21 cellular contexts compared by ENCODE assay signal in genomic region chr13:29436721-29437250, GRCh38.
DNase-seq lines count a peak whose midpoint lies in the region; ATAC-seq and TF ChIP-seq lines count a peak whose summit lies in the region.
"Had no signal": no experiment of that assay in that cellular context is flagged by ENCODE, and none has a peak within 500 bp of the region (broad histone marks: within the 10 kb centered on the region; RNA-seq: fewer than 3 reads in every experiment).

No MANE protein-coding gene starts in this region.

- TF ChIP-seq CTCF in OCI-LY7 (conservative IDR thresholded peaks at IDR 0.05; ENCODE audit: low read length) (no peak), chondrocyte (IDR thresholded peaks at IDR 0.05) (no peak), mesothelial cell of epicardium (IDR thresholded peaks at IDR 0.05; ENCODE audit: unreplicated experiment) (no peak), thyroid gland (IDR thresholded peaks at IDR 0.05) (no peak), prostate gland (IDR thresholded peaks at IDR 0.05) (no peak)

- BruUV-seq in OCI-LY7 (replicated peaks; lab: Mats Ljungman, UMichigan) = no TSS peak

- no peaks in the 10 kb centered on the region for H3K36me3 ChIP-seq in OCI-LY7 (ENCODE audit: insufficient read depth, low read length)
- no peaks in the 10 kb centered on the region for H3K36me3 ChIP-seq in thyroid gland
- no peaks in the 10 kb centered on the region for H3K36me3 ChIP-seq in prostate gland
- H3K36me3 ChIP-seq: lower lobe of right lung had no signal

- H2AFZ ChIP-seq in OCI-LY7 (ENCODE audit: low read length) = peak overlapping the region; percentile 71; the same call in 1 of the 2 replicates

- no peak overlapping the region for H3K4me2 ChIP-seq in OCI-LY7 (ENCODE audit: low read length)

- H3K4me3 ChIP-seq in OCI-LY7 (ENCODE audit: low read depth, low read length, poor library complexity, severe bottlenecking) (no peak overlapping the region), thyroid gland (replicated peaks in 1 of 3) (no peak overlapping the region), prostate gland (no peak overlapping the region)
- H3K4me3 ChIP-seq: lower lobe of right lung had no signal

- no peak overlapping the region for H3K27ac ChIP-seq in OCI-LY7 (ENCODE audit: low read depth, low read length, poor library complexity, severe bottlenecking)
- H3K27ac ChIP-seq in thyroid gland = peak overlapping the region in 2 of 3 donors; percentile 58 to 80
- H3K27ac ChIP-seq in prostate gland = no peak overlapping the region
- H3K27ac ChIP-seq: lower lobe of right lung had no signal

- WGBS in thyroid gland, 2 donors = 87 to 88% methylated on average over 3 of the region's 3 CpGs
- WGBS in prostate gland = 93% methylated on average over 3 of the region's 3 CpGs

- intact Hi-C loops in OCI-LY7 (cut with micrococcal nuclease; ENCODE audit: unreplicated experiment) (loop anchor here (10.0 kb wide), 1 partner anchor 1178 kb away; the partner anchor contains the start of gene USPL1), thyroid gland (cut with DNase I) (no loop called here), prostate gland (cut with DNase I) (no loop called here)

- peaks cover 66% of the 10 kb centered on the region for H3K4me1 ChIP-seq in OCI-LY7 (ENCODE audit: insufficient read depth, low read length, poor library complexity, severe bottlenecking)
- H3K4me1 ChIP-seq in thyroid gland = peaks cover 28 to 38% of the 10 kb centered on the region in 2 donors
- no peaks in the 10 kb centered on the region for H3K4me1 ChIP-seq in prostate gland (replicated peaks)

- H3K9me2 ChIP-seq in OCI-LY7 (ENCODE audit: insufficient read depth, low read length) = no peaks in the 10 kb centered on the region

- CTCF ChIA-PET in OCI-LY7 (lab: Charles Lee; ENCODE audit: unreplicated experiment) = no interaction called here

- ATAC-seq in GM19324 (IDR thresholded peaks at IDR 0.05; ENCODE audit: low FRiP score, unreplicated experiment) = no peak

- H3K79me2 ChIP-seq in OCI-LY7 (ENCODE audit: insufficient read depth, low read depth, low read length) = no peaks in the 10 kb centered on the region

- H3K27me3 ChIP-seq in thyroid gland (no peaks in the 10 kb centered on the region), prostate gland (replicated peaks; ENCODE audit: insufficient read depth) (no peaks in the 10 kb centered on the region)

- TF ChIP-seq POLR2A in thyroid gland (IDR thresholded peaks at IDR 0.05) (no peak), prostate gland (IDR thresholded peaks at IDR 0.05) (no peak)

- H3K4me3 Mint-ChIP-seq in chondrocyte (ENCODE audit: unreplicated experiment) (no peak overlapping the region), mesothelial cell of epicardium (no peak overlapping the region)
- H3K4me3 Mint-ChIP-seq: activated CD4-positive, alpha-beta memory T cell treated with anti-CD3 and anti-CD28 coated beads for 36 hours; H9 had no signal

- H3K27me3 Mint-ChIP-seq in chondrocyte (ENCODE audit: low read depth) = peaks cover 10% of the 10 kb centered on the region
- no peaks in the 10 kb centered on the region for H3K27me3 Mint-ChIP-seq in mesothelial cell of epicardium (ENCODE audit: low read depth)
- H3K27me3 Mint-ChIP-seq: progenitor cell of endocrine pancreas had no signal

- no peaks in the 10 kb centered on the region for H4K20me1 ChIP-seq in OCI-LY7 (ENCODE audit: insufficient read depth, low read length)

- POLR2A ChIA-PET in OCI-LY7 (lab: Charles Lee) = no interaction called here

- H3K27ac Mint-ChIP-seq in chondrocyte (ENCODE audit: unreplicated experiment) = peak overlapping the region; percentile 72
- peak overlapping the region; percentile 1 for H3K27ac Mint-ChIP-seq in mesothelial cell of epicardium
- H3K27ac Mint-ChIP-seq: activated CD4-positive, alpha-beta memory T cell treated with anti-CD3 and anti-CD28 coated beads for 36 hours; H9; progenitor cell of endocrine pancreas had no signal

- H3K9me3 ChIP-seq in OCI-LY7 (ENCODE audit: low read length) (no peaks in the 10 kb centered on the region), thyroid gland (no peaks in the 10 kb centered on the region), prostate gland (no peaks in the 10 kb centered on the region)
- H3K9me3 ChIP-seq: lower lobe of right lung had no signal

- DNase-seq in OCI-LY7 (ENCODE audit: low spot score) (no peak), chondrocyte (ENCODE audit: low spot score) (no peak), mesothelial cell of epicardium (ENCODE audit: low spot score in 2 of 2, unreplicated experiment in 2 of 2) (no peak), thyroid gland (no peak), prostate gland (ENCODE audit: low spot score) (no peak)
- no peak for DNase-seq in activated naive CD4-positive, alpha-beta T cell (lab: John Stamatoyannopoulos, UW)
- DNase-seq: activated CD4-positive, alpha-beta memory T cell treated with anti-CD3 and anti-CD28 coated beads for 36 hours; activated effector memory CD4-positive, alpha-beta T cell treated with anti-CD3 and anti-CD28 coated beads, Interleukin-2, amount 50 U/mL, for 16 hours; cortex of kidney; H9; islet precursor cell; Kasumi-1; lower lobe of right lung; NCI-H1092; NCI-H187 treated with DMSO at 0.1 percent for 48 hours; NCI-H69; small intestine; stimulated activated CD4-positive, alpha-beta T cell treated with anti-CD3 and anti-CD28 coated beads, Interleukin-2, amount 100 ng/mL, for 24 hours; SW 1271 had no signal

- peaks cover 49% of the 10 kb centered on the region for H3K4me1 Mint-ChIP-seq in chondrocyte (ENCODE audit: low read depth)
- peaks cover 41% of the 10 kb centered on the region for H3K4me1 Mint-ChIP-seq in mesothelial cell of epicardium

- H3K36me3 Mint-ChIP-seq in chondrocyte (ENCODE audit: low read depth) = no peaks in the 10 kb centered on the region
- no peaks in the 10 kb centered on the region for H3K36me3 Mint-ChIP-seq in mesothelial cell of epicardium
- H3K36me3 Mint-ChIP-seq: activated CD4-positive, alpha-beta memory T cell treated with anti-CD3 and anti-CD28 coated beads for 36 hours had no signal

- H3K9me3 Mint-ChIP-seq in chondrocyte (ENCODE audit: low read depth) (no peaks in the 10 kb centered on the region), mesothelial cell of epicardium (peaks cover 4% of the 10 kb centered on the region)
- H3K9me3 Mint-ChIP-seq: activated CD4-positive, alpha-beta memory T cell treated with anti-CD3 and anti-CD28 coated beads for 36 hours; H9 had no signal

Comparison
In these comparisons a context has a peak if more than half of its experiments do, and no peak if none do; other contexts are left out.
1. H3K27ac ChIP-seq: peak in thyroid gland (2 of 3); none in OCI-LY7 (single experiment) and prostate gland (0 of 2).